18 cellular contexts compared by ENCODE assay signal in the genomic region with DNA sequence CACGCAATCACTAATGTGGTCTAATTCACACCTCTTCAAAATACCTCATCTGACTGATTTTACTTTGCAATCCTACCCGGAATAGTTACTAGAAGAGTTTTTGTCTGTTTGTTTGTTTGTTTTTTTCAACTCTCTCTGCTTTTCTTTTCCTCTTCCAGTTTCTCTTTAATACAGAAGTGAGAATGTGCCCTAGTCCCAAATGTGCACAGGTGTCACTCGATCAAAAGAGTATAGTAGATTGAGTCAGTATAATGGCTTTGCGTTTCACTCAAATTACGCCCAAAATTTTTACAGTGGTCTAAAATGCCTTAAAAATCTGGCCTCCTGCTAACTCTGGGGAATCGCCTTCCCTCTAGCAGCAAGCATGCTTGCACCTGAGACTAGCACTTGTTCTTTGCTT.
DNase-seq lines count a peak whose midpoint lies in the region; ATAC-seq and TF ChIP-seq lines count a peak whose summit lies in the region.
"Had no signal": no experiment of that assay in that cellular context is flagged by ENCODE, and none has a peak within 500 bp of the region (broad histone marks: within the 10 kb centered on the region; RNA-seq: fewer than 3 reads in every experiment).

No MANE protein-coding gene starts in this region.

- no peak overlapping the region for H3K4me3 Mint-ChIP-seq in GM23338
- H3K4me3 Mint-ChIP-seq: CD14-positive monocyte; CD4-positive, alpha-beta memory T cell had no signal

- H3K9me3 Mint-ChIP-seq in GM23338: no peaks in the 10 kb centered on the region
- H3K9me3 Mint-ChIP-seq: CD4-positive, alpha-beta memory T cell had no signal

- H3K27ac Mint-ChIP-seq in GM23338: no peak overlapping the region; the same call in 1 of the 2 replicates
- H3K27ac Mint-ChIP-seq: CD14-positive monocyte; CD4-positive, alpha-beta memory T cell had no signal

- no peaks in the 10 kb centered on the region for H3K79me2 ChIP-seq in GM23338 (replicated peaks; ENCODE audit: insufficient read depth)

- no peaks in the 10 kb centered on the region for H3K27me3 ChIP-seq in GM23338 (ENCODE audit: insufficient read depth)
- H3K27me3 ChIP-seq: BLaER1 had no signal

- H3K36me3 ChIP-seq in GM23338 (ENCODE audit: insufficient read depth): no peaks in the 10 kb centered on the region
- H3K36me3 ChIP-seq: BLaER1, HAP-1 had no signal

- no peaks in the 10 kb centered on the region for H3K36me3 Mint-ChIP-seq in GM23338 (ENCODE audit: low read depth)
- H3K36me3 Mint-ChIP-seq: CD14-positive monocyte; CD4-positive, alpha-beta memory T cell had no signal

- H3K9me2 ChIP-seq in GM23338 (ENCODE audit: insufficient read depth): no peaks in the 10 kb centered on the region

- DNase-seq in GM12865 (ENCODE audit: low read depth): peak; percentile 4
- peak; percentile 6 for DNase-seq in GM23338 (ENCODE audit: low spot score)
- peak; percentile 11 for DNase-seq in NCI-H69 (lab: John Stamatoyannopoulos, UW)
- no peak for DNase-seq in effector CD8-positive, alpha-beta T cell (lab: John Stamatoyannopoulos, UW)
- no peak for DNase-seq in foreskin fibroblast
- no peak for DNase-seq in activated gamma-delta T cell treated with Interleukin-2 at 50 U/mL for 16 hours
- DNase-seq: 8988T; CD4-positive, alpha-beta memory T cell; DMS79 treated with DMSO at 0.1 percent for 48 hours; GF-D8 had no signal

- H3K27me3 Mint-ChIP-seq in GM23338 (ENCODE audit: insufficient read depth, low read depth, poor library complexity): no peaks in the 10 kb centered on the region
- H3K27me3 Mint-ChIP-seq: CD4-positive, alpha-beta memory T cell had no signal

- ATAC-seq in GM18907 (IDR thresholded peaks at IDR 0.05; ENCODE audit: unreplicated experiment) (peak; percentile 48), GM23338 (no peak), HG02970 (IDR thresholded peaks at IDR 0.05; ENCODE audit: low FRiP score, unreplicated experiment) (no peak)
- ATAC-seq: GM12878 had no signal

- no peak overlapping the region for H3K4me2 ChIP-seq in GM23338
- H3K4me2 ChIP-seq: BLaER1, KMS-11 had no signal

- H3F3A ChIP-seq in GM23338 (replicated peaks; ENCODE audit: low read depth): no peaks in the 10 kb centered on the region

- TF ChIP-seq CTCF in GM12865 (IDR thresholded peaks at IDR 0.05; ENCODE audit: insufficient read depth, low read depth, low read length, missing control alignments) (no peak), GM23338 (conservative IDR thresholded peaks at IDR 0.05; ENCODE audit: low read depth in 2 of 2) (no peak), foreskin fibroblast (IDR thresholded peaks at IDR 0.05; ENCODE audit: low read depth, low read length) (no peak)

- no peaks in the 10 kb centered on the region for H4K20me1 ChIP-seq in GM23338 (replicated peaks; ENCODE audit: insufficient read depth)
- H4K20me1 ChIP-seq: BLaER1 had no signal

- H3K4me1 Mint-ChIP-seq in GM23338: no peaks in the 10 kb centered on the region
- H3K4me1 Mint-ChIP-seq: CD14-positive monocyte; CD4-positive, alpha-beta memory T cell had no signal

- no peak overlapping the region for H3K27ac ChIP-seq in GM23338 (ENCODE audit: low read depth)
- H3K27ac ChIP-seq: BLaER1, HL-60, KMS-11 had no signal

- H3K4me3 ChIP-seq in GM12865 (ENCODE audit: low read depth, low read length) (no peak overlapping the region), GM23338 (no peak overlapping the region), foreskin fibroblast (ENCODE audit: low read depth in 1 of 2, low read length in 2 of 2) (no peak overlapping the region)
- H3K4me3 ChIP-seq: BLaER1, GM12878, HAP-1 had no signal

- peak overlapping the region; percentile 20; the same call in 1 of the 2 replicates for H2AFZ ChIP-seq in GM23338

- no peaks in the 10 kb centered on the region for H3K4me1 ChIP-seq in GM23338 (ENCODE audit: insufficient read depth)
- H3K4me1 ChIP-seq: BLaER1, HAP-1 had no signal

TF ChIP-seq in GM23338, 12 proteins besides CTCF, POLR2A, EP300 and RAD21:
- TF ChIP-seq EZH2phosphoT487 (IDR thresholded peaks at IDR 0.05; ENCODE audit: unreplicated experiment) (no peak), EZH2 (IDR thresholded peaks at IDR 0.05; ENCODE audit: low read depth, unreplicated experiment) (no peak), NANOG (IDR thresholded peaks at IDR 0.05; ENCODE audit: borderline replicate concordance) (no peak)
- TF ChIP-seq, protein P1, sequence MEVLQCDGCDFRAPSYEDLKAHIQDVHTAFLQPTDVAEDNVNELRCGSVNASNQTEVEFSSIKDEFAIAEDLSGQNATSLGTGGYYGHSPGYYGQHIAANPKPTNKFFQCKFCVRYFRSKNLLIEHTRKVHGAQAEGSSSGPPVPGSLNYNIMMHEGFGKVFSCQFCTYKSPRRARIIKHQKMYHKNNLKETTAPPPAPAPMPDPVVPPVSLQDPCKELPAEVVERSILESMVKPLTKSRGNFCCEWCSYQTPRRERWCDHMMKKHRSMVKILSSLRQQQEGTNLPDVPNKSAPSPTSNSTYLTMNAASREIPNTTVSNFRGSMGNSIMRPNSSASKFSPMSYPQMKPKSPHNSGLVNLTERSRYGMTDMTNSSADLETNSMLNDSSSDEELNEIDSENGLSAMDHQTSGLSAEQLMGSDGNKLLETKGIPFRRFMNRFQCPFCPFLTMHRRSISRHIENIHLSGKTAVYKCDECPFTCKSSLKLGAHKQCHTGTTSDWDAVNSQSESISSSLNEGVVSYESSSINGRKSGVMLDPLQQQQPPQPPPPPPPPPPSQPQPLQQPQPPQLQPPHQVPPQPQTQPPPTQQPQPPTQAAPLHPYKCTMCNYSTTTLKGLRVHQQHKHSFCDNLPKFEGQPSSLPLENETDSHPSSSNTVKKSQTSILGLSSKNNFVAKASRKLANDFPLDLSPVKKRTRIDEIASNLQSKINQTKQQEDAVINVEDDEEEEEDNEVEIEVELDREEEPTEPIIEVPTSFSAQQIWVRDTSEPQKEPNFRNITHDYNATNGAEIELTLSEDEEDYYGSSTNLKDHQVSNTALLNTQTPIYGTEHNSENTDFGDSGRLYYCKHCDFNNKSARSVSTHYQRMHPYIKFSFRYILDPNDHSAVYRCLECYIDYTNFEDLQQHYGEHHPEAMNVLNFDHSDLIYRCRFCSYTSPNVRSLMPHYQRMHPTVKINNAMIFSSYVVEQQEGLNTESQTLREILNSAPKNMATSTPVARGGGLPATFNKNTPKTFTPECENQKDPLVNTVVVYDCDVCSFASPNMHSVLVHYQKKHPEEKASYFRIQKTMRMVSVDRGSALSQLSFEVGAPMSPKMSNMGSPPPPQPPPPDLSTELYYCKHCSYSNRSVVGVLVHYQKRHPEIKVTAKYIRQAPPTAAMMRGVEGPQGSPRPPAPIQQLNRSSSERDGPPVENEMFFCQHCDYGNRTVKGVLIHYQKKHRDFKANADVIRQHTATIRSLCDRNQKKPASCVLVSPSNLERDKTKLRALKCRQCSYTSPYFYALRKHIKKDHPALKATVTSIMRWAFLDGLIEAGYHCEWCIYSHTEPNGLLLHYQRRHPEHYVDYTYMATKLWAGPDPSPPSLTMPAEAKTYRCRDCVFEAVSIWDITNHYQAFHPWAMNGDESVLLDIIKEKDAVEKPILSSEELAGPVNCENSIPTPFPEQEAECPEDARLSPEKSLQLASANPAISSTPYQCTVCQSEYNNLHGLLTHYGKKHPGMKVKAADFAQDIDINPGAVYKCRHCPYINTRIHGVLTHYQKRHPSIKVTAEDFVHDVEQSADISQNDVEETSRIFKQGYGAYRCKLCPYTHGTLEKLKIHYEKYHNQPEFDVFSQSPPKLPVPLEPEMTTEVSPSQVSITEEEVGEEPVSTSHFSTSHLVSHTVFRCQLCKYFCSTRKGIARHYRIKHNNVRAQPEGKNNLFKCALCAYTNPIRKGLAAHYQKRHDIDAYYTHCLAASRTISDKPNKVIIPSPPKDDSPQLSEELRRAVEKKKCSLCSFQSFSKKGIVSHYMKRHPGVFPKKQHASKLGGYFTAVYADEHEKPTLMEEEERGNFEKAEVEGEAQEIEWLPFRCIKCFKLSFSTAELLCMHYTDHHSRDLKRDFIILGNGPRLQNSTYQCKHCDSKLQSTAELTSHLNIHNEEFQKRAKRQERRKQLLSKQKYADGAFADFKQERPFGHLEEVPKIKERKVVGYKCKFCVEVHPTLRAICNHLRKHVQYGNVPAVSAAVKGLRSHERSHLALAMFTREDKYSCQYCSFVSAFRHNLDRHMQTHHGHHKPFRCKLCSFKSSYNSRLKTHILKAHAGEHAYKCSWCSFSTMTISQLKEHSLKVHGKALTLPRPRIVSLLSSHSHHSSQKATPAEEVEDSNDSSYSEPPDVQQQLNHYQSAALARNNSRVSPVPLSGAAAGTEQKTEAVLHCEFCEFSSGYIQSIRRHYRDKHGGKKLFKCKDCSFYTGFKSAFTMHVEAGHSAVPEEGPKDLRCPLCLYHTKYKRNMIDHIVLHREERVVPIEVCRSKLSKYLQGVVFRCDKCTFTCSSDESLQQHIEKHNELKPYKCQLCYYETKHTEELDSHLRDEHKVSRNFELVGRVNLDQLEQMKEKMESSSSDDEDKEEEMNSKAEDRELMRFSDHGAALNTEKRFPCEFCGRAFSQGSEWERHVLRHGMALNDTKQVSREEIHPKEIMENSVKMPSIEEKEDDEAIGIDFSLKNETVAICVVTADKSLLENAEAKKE (CRISPR knock-in tag; IDR thresholded peaks at IDR 0.05): no peak

Comparison
In these comparisons a context has a peak if more than half of its experiments do, and no peak if none do; other contexts are left out.
1. DNase-seq: peak in GM12865 (single experiment), GM23338 (single experiment) and NCI-H69 (single experiment); none in effector CD8-positive, alpha-beta T cell (single experiment), foreskin fibroblast (0 of 2) and activated gamma-delta T cell treated with Interleukin-2 at 50 U/mL for 16 hours (single experiment).